Comparison of ENCODE assay signal across 8 cellular contexts in genomic region chr14:75295061-75295461, GRCh38. TPM values are rescaled to one million over a fixed set of nuclear protein-coding genes. Genes with fewer than 3 reads are reported as not detected.
A peak's percentile ranks its signal among the peaks of the same experiment; 100 is the strongest.
DNase-seq lines count a peak whose midpoint lies in the region; ATAC-seq and TF ChIP-seq lines count a peak whose summit lies in the region.

No MANE protein-coding gene starts in this region.

- no peaks in the 10 kb centered on the region for H3K9me3 Mint-ChIP-seq in CD4-positive, alpha-beta memory T cell
- H3K9me3 Mint-ChIP-seq in activated naive CD8-positive, alpha-beta T cell treated with anti-CD3 and anti-CD28 coated beads, Interleukin-2, amount 10 ng/mL, durations not matched to agents 7 days and 5 days: no peaks in the 10 kb centered on the region

- peak overlapping the region; percentile 83 to 97 (median 92) for H3K4me3 Mint-ChIP-seq in CD4-positive, alpha-beta memory T cell
- H3K4me3 Mint-ChIP-seq in activated naive CD8-positive, alpha-beta T cell treated with anti-CD3 and anti-CD28 coated beads, Interleukin-2, amount 10 ng/mL, durations not matched to agents 7 days and 5 days: peak overlapping the region; percentile 88

- peak overlapping the region; percentile 81; the same call in 1 of the 3 replicates for H2BK15ac ChIP-seq in IMR-90 (ENCODE audit: low read depth, low read length)

- TF ChIP-seq RAD21 in IMR-90 (IDR thresholded peaks at IDR 0.05; ENCODE audit: low read length): no peak

- peak overlapping the region; percentile 79 for H3K9ac ChIP-seq in IMR-90 (ENCODE audit: low read depth, low read length)

- no peaks in the 10 kb centered on the region for H3K27me3 ChIP-seq in CD4-positive, alpha-beta memory T cell (ENCODE audit: insufficient read depth, low read length)
- H3K27me3 ChIP-seq in IMR-90 (ENCODE audit: control insufficient read depth, insufficient read depth, low read length): peaks cover 2% of the 10 kb centered on the region; the same call in 1 of the 2 replicates

- H3K27ac Mint-ChIP-seq in CD4-positive, alpha-beta memory T cell: peak overlapping the region; percentile 84 to 99 (median 98)
- no peak overlapping the region for H3K27ac Mint-ChIP-seq in activated naive CD8-positive, alpha-beta T cell treated with anti-CD3 and anti-CD28 coated beads, Interleukin-2, amount 10 ng/mL, durations not matched to agents 7 days and 5 days

- peak overlapping the region; percentile 4 for H2AK9ac ChIP-seq in IMR-90 (replicated peaks; ENCODE audit: low read depth, low read length, poor library complexity)

- peak overlapping the region; percentile 86; the same call in 1 of the 2 replicates for H3K14ac ChIP-seq in IMR-90 (replicated peaks; ENCODE audit: low read depth, low read length)

- 0% methylated on average over 4 of the region's 18 CpGs; no CpG with 5 or more reads in 1 of the 2 experiments for WGBS in IMR-90 (ENCODE audit: extremely low coverage in 2 of 2, insufficient read length in 1 of 2), 2 experiments

- H4K8ac ChIP-seq in IMR-90 (ENCODE audit: low read depth in 2 of 2, low read length in 2 of 2): peak overlapping the region; percentile 9 to 89; a peak in 3 of 4 replicates

- peak overlapping the region; percentile 91 for H2BK5ac ChIP-seq in IMR-90 (ENCODE audit: low read depth, low read length, poor library complexity, severe bottlenecking)

- peak overlapping the region; percentile 17; the same call in 1 of the 2 replicates for H3K18ac ChIP-seq in IMR-90 (ENCODE audit: low read depth, low read length)

- in situ Hi-C loops in IMR-90 (cut with MboI; ENCODE audit: low sequenced_read_pairs): loop anchor here (25.0 kb wide), 1 partner anchor 1742 kb away; the partner anchor contains the start of gene IRF2BPL

- BruUV-seq in IMR-90 (replicated peaks; lab: Mats Ljungman, UMichigan): no TSS peak

- peak overlapping the region; percentile 89 for H3K4ac ChIP-seq in IMR-90 (ENCODE audit: low read depth, low read length)

- TF ChIP-seq POLR2A in IMR-90 (IDR thresholded peaks at IDR 0.05; ENCODE audit: low read depth, low read length): peak; percentile 1; the same call in 1 of the 2 replicates

- H2AFZ ChIP-seq in IMR-90 (replicated peaks; ENCODE audit: low read length, poor library complexity): peak overlapping the region; percentile 100

- H3K36me3 ChIP-seq in CD4-positive, alpha-beta memory T cell (ENCODE audit: insufficient read depth, low read length): no peaks in the 10 kb centered on the region
- H3K36me3 ChIP-seq in IMR-90 (ENCODE audit: control insufficient read depth, insufficient read depth, low read length): no peaks in the 10 kb centered on the region

- 0 out of 2 replicates have a peak, but pooled peaks cover 8% of the 10 kb centered on the region for H3K9me1 ChIP-seq in IMR-90 (ENCODE audit: insufficient read depth, low read length)

- H3K27me3 Mint-ChIP-seq in CD4-positive, alpha-beta memory T cell: no peaks in the 10 kb centered on the region
- peaks cover 10% of the 10 kb centered on the region for H3K27me3 Mint-ChIP-seq in activated naive CD8-positive, alpha-beta T cell treated with anti-CD3 and anti-CD28 coated beads, Interleukin-2, amount 10 ng/mL, durations not matched to agents 7 days and 5 days

- POLR2A ChIA-PET in CD4-positive, alpha-beta memory T cell (lab: Charles Lee; ENCODE audit: partially characterized antibody): interaction anchor here (0.6 to 4.4 kb wide), 17 partner anchors 10 to 292 kb away, joined by 3 to 47 read pairs (median 6); partner anchors contain the start of genes FOS, NEK9 and TMED10
- POLR2A ChIA-PET in IMR-90 (lab: Charles Lee; ENCODE audit: unreplicated experiment): no interaction called here
- POLR2A ChIA-PET in activated naive CD8-positive, alpha-beta T cell treated with anti-CD3 and anti-CD28 coated beads, Interleukin-2, amount 10 ng/mL, durations not matched to agents 7 days and 5 days (lab: Charles Lee): interaction anchor here (0.6 to 2.6 kb wide), 9 partner anchors 36 to 468 kb away, joined by 3 to 20 read pairs (median 4); partner anchors contain the start of gene NEK9

- CTCF ChIA-PET in CD4-positive, alpha-beta memory T cell (lab: Charles Lee; ENCODE audit: partially characterized antibody): interaction anchor here (0.7 to 14.1 kb wide), 29 partner anchors 10 to 434 kb away, joined by 3 to 273 read pairs (median 5); partner anchors contain the start of genes NEK9 and TMED10
- CTCF ChIA-PET in IMR-90 (lab: Yijun Ruan, JAX): interaction anchor here (0.6 to 1.3 kb wide), 7 partner anchors 9 to 325 kb away, joined by 3 to 9 read pairs (median 5); no protein-coding TSS in a partner anchor

- peak in 3 of 5 donors; percentile 17 to 42 (median 17) for DNase-seq in CD4-positive, alpha-beta memory T cell
- DNase-seq in IMR-90 (peak; percentile 78), cardiac septum (ENCODE audit: low spot score) (peak; percentile 82), omental fat pad (ENCODE audit: low spot score) (no peak), SKM-1 treated with dmso at 0.1 percent for 144 hours (lab: John Stamatoyannopoulos, UW; ENCODE audit: unreplicated experiment) (no peak)
- DNase-seq in activated naive CD8-positive, alpha-beta T cell treated with anti-CD3 and anti-CD28 coated beads, Interleukin-2, amount 10 ng/mL, durations not matched to agents 7 days and 5 days: peak; percentile 53

- peak overlapping the region; percentile 89 for H3K4me2 ChIP-seq in IMR-90 (ENCODE audit: low read depth, low read length)

- peaks cover 10 to 28% (median 22%) of the 10 kb centered on the region in 4 donors for H3K4me1 Mint-ChIP-seq in CD4-positive, alpha-beta memory T cell
- H3K4me1 Mint-ChIP-seq in activated naive CD8-positive, alpha-beta T cell treated with anti-CD3 and anti-CD28 coated beads, Interleukin-2, amount 10 ng/mL, durations not matched to agents 7 days and 5 days: peaks cover 12% of the 10 kb centered on the region

- H4K5ac ChIP-seq in IMR-90 (ENCODE audit: low read depth, low read length): no peak overlapping the region

- no peak overlapping the region for H2AK5ac ChIP-seq in IMR-90 (ENCODE audit: low read depth, low read length)

- peaks cover 0 to 4% of the 10 kb centered on the region in 2 experiments; a peak in 1 of 4 replicates for H3K79me1 ChIP-seq in IMR-90 (ENCODE audit: low read depth in 1 of 2, low read length in 2 of 2)

- H2BK20ac ChIP-seq in IMR-90 (ENCODE audit: low read depth, low read length): no peak overlapping the region; the same call in 1 of the 2 replicates

- no peak for TF ChIP-seq CTCF in IMR-90 (conservative IDR thresholded peaks at IDR 0.05; ENCODE audit: low read depth, low read length)
- TF ChIP-seq CTCF in omental fat pad (IDR thresholded peaks at IDR 0.05): no peak

- dilution Hi-C loops in IMR-90 (cut with HindIII; ENCODE audit: low sequenced_read_pairs, unreplicated experiment): no loop called here

- H3K9me3 ChIP-seq in CD4-positive, alpha-beta memory T cell (ENCODE audit: control insufficient read depth in 1 of 2, low read length in 2 of 2): no peaks in the 10 kb centered on the region
- no peaks in the 10 kb centered on the region for H3K9me3 ChIP-seq in IMR-90 (ENCODE audit: control insufficient read depth, insufficient read depth, low read length)

- 0 out of 2 replicates have a peak, but pooled peaks cover 6% of the 10 kb centered on the region for H4K20me1 ChIP-seq in IMR-90 (ENCODE audit: insufficient read depth, low read length)

- intact Hi-C loops in CD4-positive, alpha-beta memory T cell (cut with micrococcal nuclease): no loop called here
- intact Hi-C loops in IMR-90 (cut with micrococcal nuclease): loop anchor here (2.0 to 10.0 kb wide), 2 partner anchors 16 to 350 kb away; partner anchors contain the start of gene FOS
- intact Hi-C loops in cardiac septum (cut with DNase I): loop anchor here (2.0 kb wide), 2 partner anchors 36 to 118 kb away; partner anchors contain the start of gene TMED10

- H4K91ac ChIP-seq in IMR-90 (ENCODE audit: insufficient read depth, low read depth, low read length): peak overlapping the region; percentile 88

- H3K4me1 ChIP-seq in CD4-positive, alpha-beta memory T cell (ENCODE audit: insufficient read depth, low read length): peaks cover 30% of the 10 kb centered on the region
- peaks cover 4% of the 10 kb centered on the region; the same call in 1 of the 2 replicates for H3K4me1 ChIP-seq in IMR-90 (ENCODE audit: control insufficient read depth, insufficient read depth, low read length)

- peak; percentile 44 for ATAC-seq in IMR-90 (ENCODE audit: low read depth)
- no peak for ATAC-seq in activated naive CD8-positive, alpha-beta T cell treated with anti-CD3 and anti-CD28 coated beads, Interleukin-2, amount 10 ng/mL, durations not matched to agents 7 days and 5 days (ENCODE audit: low read depth)
- ATAC-seq in omental fat pad (ENCODE audit: low FRiP score): peak; percentile 14
- no peak for ATAC-seq in GM19324 (IDR thresholded peaks at IDR 0.05; ENCODE audit: low FRiP score, unreplicated experiment)
- no peak for ATAC-seq in HG02610 (IDR thresholded peaks at IDR 0.05; ENCODE audit: unreplicated experiment)

- H3K27ac ChIP-seq in CD4-positive, alpha-beta memory T cell (ENCODE audit: low read depth, low read length): peak overlapping the region; percentile 90
- H3K27ac ChIP-seq in IMR-90 (ENCODE audit: insufficient read depth, low read length): peak overlapping the region; percentile 87

- peak overlapping the region; percentile 78; the same call in 1 of the 2 replicates for H2BK120ac ChIP-seq in IMR-90 (ENCODE audit: low read depth, low read length)

- H3K4me3 ChIP-seq in CD4-positive, alpha-beta memory T cell (ENCODE audit: low read length in 2 of 2): peak overlapping the region in 1 of 2 donors; percentile 47
- peak overlapping the region; percentile 85 for H3K4me3 ChIP-seq in IMR-90 (ENCODE audit: insufficient read depth, low read depth, low read length)

- peak overlapping the region; percentile 90; the same call in 1 of the 2 replicates for H3K23ac ChIP-seq in IMR-90 (ENCODE audit: low read depth, low read length)

- no peaks in the 10 kb centered on the region for H3K36me3 Mint-ChIP-seq in CD4-positive, alpha-beta memory T cell
- no peaks in the 10 kb centered on the region for H3K36me3 Mint-ChIP-seq in activated naive CD8-positive, alpha-beta T cell treated with anti-CD3 and anti-CD28 coated beads, Interleukin-2, amount 10 ng/mL, durations not matched to agents 7 days and 5 days

- peak overlapping the region; percentile 74; the same call in 1 of the 2 replicates for H3K56ac ChIP-seq in IMR-90 (ENCODE audit: extremely low read depth, insufficient read depth, low read length)

TF ChIP-seq in IMR-90, 13 proteins besides CTCF, POLR2A, EP300 and RAD21 (continues in another document):
- 0 out of 2 replicates have a peak, but pooled peaks have one; percentile 17 for TF ChIP-seq BHLHE40 (IDR thresholded peaks at IDR 0.05; ENCODE audit: low read depth, low read length)

RNA-seq across cellular contexts. Expression of gene FOS, which starts 16.4 kb away (rescaled TPM):
- 1 to 10 TPM; 4.1 to 4.3 TPM for total RNA-seq in CD4-positive, alpha-beta memory T cell
- 100 to 1,000 TPM; 162 to 519 TPM for polyA plus RNA-seq in CD4-positive, alpha-beta memory T cell
- total RNA-seq in IMR-90 (2012; rRNA removed) (53.6 and 86.7 TPM in 2 replicates), cardiac septum (25.8 TPM), omental fat pad (1,000 to 10,000 TPM in 3 of 4 donors, 100 to 1,000 TPM in 1; 935 to 2,479 (median 2,174) TPM)
- polyA plus RNA-seq in IMR-90 (2012; rRNA removed): 171 and 406 TPM in 2 replicates
- polyA plus RNA-seq in IMR-90 (2012; cell fraction: cytosol; rRNA removed): 405 and 665 TPM in 2 replicates
- 1,840 and 2,271 TPM in 2 replicates for polyA plus RNA-seq in IMR-90 (2012; cell fraction: nucleus; rRNA removed; ENCODE audit: low replicate concordance)
- total RNA-seq in activated naive CD8-positive, alpha-beta T cell treated with anti-CD3 and anti-CD28 coated beads, Interleukin-2, amount 10 ng/mL, durations not matched to agents 7 days and 5 days: 10 to 100 TPM; 60.3 to 61.7 TPM

Comparison
In these comparisons a context has a peak if more than half of its experiments do, and no peak if none do; other contexts are left out.
1. DNase-seq: peak in CD4-positive, alpha-beta memory T cell (3 of 5), IMR-90 (single experiment), activated naive CD8-positive, alpha-beta T cell treated with anti-CD3 and anti-CD28 coated beads, Interleukin-2, amount 10 ng/mL, durations not matched to agents 7 days and 5 days (single experiment) and cardiac septum (single experiment); none in omental fat pad (single experiment) and SKM-1 treated with dmso at 0.1 percent for 144 hours (single experiment).
2. ATAC-seq: peak in IMR-90 (single experiment) and omental fat pad (single experiment); none in activated naive CD8-positive, alpha-beta T cell treated with anti-CD3 and anti-CD28 coated beads, Interleukin-2, amount 10 ng/mL, durations not matched to agents 7 days and 5 days (single experiment), GM19324 (single experiment) and HG02610 (single experiment).
3. RNA of gene FOS, which starts 16.4 kb away (total RNA-seq): 935 to 2,479 TPM in omental fat pad; 60.3 to 61.7 TPM in activated naive CD8-positive, alpha-beta T cell treated with anti-CD3 and anti-CD28 coated beads, Interleukin-2, amount 10 ng/mL, durations not matched to agents 7 days and 5 days, 53.6 to 86.7 TPM in IMR-90, 25.8 TPM in cardiac septum (single experiment) and 4.1 to 4.3 TPM in CD4-positive, alpha-beta memory T cell; every median in the first group is over 10 times any median in the second.